In genomic region chr4:3077796-3078195, GRCh38 we compare ENCODE assay signal across 12 cellular contexts. TPM values are rescaled to one million over a fixed set of nuclear protein-coding genes. Genes with fewer than 3 reads are reported as not detected.
A peak's percentile ranks its signal among the peaks of the same experiment; 100 is the strongest.
DNase-seq lines count a peak whose midpoint lies in the region; ATAC-seq and TF ChIP-seq lines count a peak whose summit lies in the region.
"Had no signal": no experiment of that assay in that cellular context is flagged by ENCODE, and none has a peak within 500 bp of the region (broad histone marks: within the 10 kb centered on the region; RNA-seq: fewer than 3 reads in every experiment).

No MANE protein-coding gene starts in this region.

- no peaks in the 10 kb centered on the region for H3K9me3 ChIP-seq in endodermal cell (ENCODE audit: control insufficient read depth, low read length)

- no peaks in the 10 kb centered on the region for H3K27me3 ChIP-seq in endodermal cell (ENCODE audit: control insufficient read depth, insufficient read depth, low read length, poor library complexity, severe bottlenecking)

- no peak overlapping the region for H3K4me3 Mint-ChIP-seq in endodermal cell

- H3K27me3 Mint-ChIP-seq in endodermal cell (ENCODE audit: insufficient read depth), result no peaks in the 10 kb centered on the region

- ATAC-seq in GM18498 (IDR thresholded peaks at IDR 0.05; ENCODE audit: unreplicated experiment) (peak; percentile 32), GM19438 (IDR thresholded peaks at IDR 0.05; ENCODE audit: low read depth, unreplicated experiment) (peak; percentile 37), HG03342 (IDR thresholded peaks at IDR 0.05; ENCODE audit: unreplicated experiment) (peak; percentile 25), Right ventricle myocardium superior (ENCODE audit: poor library complexity) (no peak), left colon (no peak)

- H3K36me3 Mint-ChIP-seq in endodermal cell (ENCODE audit: low read depth), result peaks cover 11% of the 10 kb centered on the region

- 90 to 100% methylated on average over 2 of the region's 2 CpGs for WGBS in endodermal cell (ENCODE audit: insufficient coverage in 1 of 2, insufficient read length in 1 of 2), 2 experiments

- no peak overlapping the region for H3K27ac ChIP-seq in endodermal cell (ENCODE audit: low read depth, low read length)
- H3K27ac ChIP-seq: WERI-Rb-1 had no signal

- peaks cover 3% of the 10 kb centered on the region for H3K4me1 ChIP-seq in endodermal cell (ENCODE audit: control insufficient read depth, insufficient read depth, low read length)

- peak overlapping the region; percentile 44 for H3K27ac Mint-ChIP-seq in endodermal cell

- H3K36me3 ChIP-seq in endodermal cell (ENCODE audit: control insufficient read depth, insufficient read depth, low read length), result peaks cover 16% of the 10 kb centered on the region

- no peak overlapping the region for H3K9ac ChIP-seq in endodermal cell (ENCODE audit: extremely low read depth, low read length, poor library complexity, severe bottlenecking)

- peaks cover 14% of the 10 kb centered on the region for H3K4me1 Mint-ChIP-seq in endodermal cell

- TF ChIP-seq CTCF in endodermal cell (conservative IDR thresholded peaks at IDR 0.05), result no peak

- no peak for DNase-seq in endodermal cell
- DNase-seq in NCI-H1694 (lab: John Stamatoyannopoulos, UW), result no peak
- no peak for DNase-seq in Right ventricle myocardium superior
- DNase-seq in NCI-H510A (lab: John Stamatoyannopoulos, UW), result no peak
- no peak for DNase-seq in left colon
- DNase-seq: NCI-H526, WERI-Rb-1 had no signal

- no peaks in the 10 kb centered on the region for H3K9me3 Mint-ChIP-seq in endodermal cell

- H3K4me3 ChIP-seq in endodermal cell (ENCODE audit: low read length), result no peak overlapping the region

- intact Hi-C loops in Right ventricle myocardium superior (cut with DNase I), result no loop called here
- intact Hi-C loops in left colon (cut with DNase I, micrococcal nuclease), result no loop called here

RNA-seq across cellular contexts. Expression of gene HTT, which starts 3.3 kb away (rescaled TPM):
- total RNA-seq in endodermal cell (100 to 1,000 TPM; 104 to 109 TPM), Right ventricle myocardium superior (23.9 TPM), left colon (10 to 100 TPM; 51.7 to 59.1 TPM)
- 29.7 TPM for polyA plus RNA-seq in endodermal cell (2013, experiment 1 of 2)
- polyA plus RNA-seq in endodermal cell (2013, experiment 2 of 2), result 24.3 TPM

RNA-seq across cellular contexts. Expression of gene HTT-AS, which starts 3.5 kb away (rescaled TPM):
- total RNA-seq in endodermal cell (not detected), Right ventricle myocardium superior (not detected), left colon (not detected)
- not detected for polyA plus RNA-seq in endodermal cell (2013, experiment 1 of 2)
- not detected for polyA plus RNA-seq in endodermal cell (2013, experiment 2 of 2)
- total RNA-seq: bronchial epithelial cell, glomerular endothelial cell had no signal

Comparison
In these comparisons a context has a peak if more than half of its experiments do, and no peak if none do; other contexts are left out.
1. ATAC-seq: peak in GM18498 (single experiment), GM19438 (single experiment) and HG03342 (single experiment); none in Right ventricle myocardium superior (single experiment) and left colon (single experiment).